In genomic region chr6:23713211-23713610, GRCh38 we compare ENCODE assay signal across 33 cellular contexts.
DNase-seq lines count a peak whose midpoint lies in the region; ATAC-seq lines count a peak whose summit lies in the region.
"Had no signal": no experiment of that assay in that cellular context is flagged by ENCODE, and none has a peak within 500 bp of the region (broad histone marks: within the 10 kb centered on the region; RNA-seq: fewer than 3 reads in every experiment).

No MANE protein-coding gene starts in this region.

- peak; percentile 93 for ATAC-seq in GM18870 (IDR thresholded peaks at IDR 0.05; ENCODE audit: unreplicated experiment)
- peak; percentile 91 for ATAC-seq in GM21737 (IDR thresholded peaks at IDR 0.05; ENCODE audit: unreplicated experiment)
- ATAC-seq in HG03159 (IDR thresholded peaks at IDR 0.05; ENCODE audit: unreplicated experiment), result peak; percentile 86
- peak; percentile 90 for ATAC-seq in HG03575 (IDR thresholded peaks at IDR 0.05; ENCODE audit: extremely low read depth, insufficient number of reproducible peaks, low FRiP score, unreplicated experiment)
- ATAC-seq: activated CD4-positive, CD25-positive, alpha-beta regulatory T cell treated with anti-CD3 and anti-CD28 coated beads, Interleukin-2, amount 50 U/mL, for 24 hours; activated T-cell treated with anti-CD3 and anti-CD28 coated beads, Interleukin-2, amount 50 U/mL, for 72 hours; K562; mucosa of descending colon; natural killer cell; Panc1; psoas muscle; T-helper 17 cell had no signal

- in situ Hi-C loops in KBM-7 (cut with MboI; ENCODE audit: low pct_unique_long_range_greater_than_20kb, low sequenced_read_pairs), result no loop called here

- DNase-seq in KBM-7 (no peak), SHP77 (lab: John Stamatoyannopoulos, UW) (no peak), NCI-H526 treated with DMSO at 0.1 percent for 48 hours (lab: John Stamatoyannopoulos, UW) (no peak), NCI-H2227 treated with DMSO at 0.1 percent for 48 hours (lab: John Stamatoyannopoulos, UW) (no peak)
- DNase-seq: activated CD4-positive, alpha-beta T cell treated with anti-CD3 and anti-CD28 coated beads, Interleukin-2, amount 50 U/mL, for 48 hours; activated naive CD4-positive, alpha-beta T cell; activated T-cell treated with anti-CD3 and anti-CD28 coated beads, Interleukin-2, amount 50 U/mL, for 72 hours; AML-193; CD4-positive, alpha-beta T cell; central memory CD4-positive, alpha-beta T cell; DND-41; erythroblast; HCEC 1CT; mammary epithelial cell; mucosa of descending colon; natural killer cell; NCI-H2029 treated with DMSO at 0.1 percent for 48 hours; NCI-H526; nucleus accumbens; psoas muscle; Right ventricle myocardium superior; sigmoid colon; stimulated activated CD4-positive, alpha-beta T cell treated with anti-CD3 and anti-CD28 coated beads, Interleukin-12 subunit alpha, Interleukin-12 subunit beta, amount 100 ng/mL, for 4 hours; stimulated activated CD4-positive, alpha-beta T cell treated with anti-CD3 and anti-CD28 coated beads, Interleukin-2, amount 100 ng/mL, for 48 hours; stomach; T-helper 17 cell had no signal
